In genomic region chr16:887846-888245, GRCh38 we compare ENCODE assay signal across 20 cellular contexts.
DNase-seq lines count a peak whose midpoint lies in the region; ATAC-seq and TF ChIP-seq lines count a peak whose summit lies in the region.
"Had no signal": no experiment of that assay in that cellular context is flagged by ENCODE, and none has a peak within 500 bp of the region (broad histone marks: within the 10 kb centered on the region; RNA-seq: fewer than 3 reads in every experiment).

No MANE protein-coding gene starts in this region.

- H3K4me3 Mint-ChIP-seq in CD14-positive monocyte = no peak overlapping the region
- H3K4me3 Mint-ChIP-seq: B cell had no signal

- H3K36me3 ChIP-seq in BE2C = no peaks in the 10 kb centered on the region
- H3K36me3 ChIP-seq: SJSA1 had no signal

- no peaks in the 10 kb centered on the region for H3K27me3 ChIP-seq in BE2C
- H3K27me3 ChIP-seq: SJSA1 had no signal

- no peaks in the 10 kb centered on the region for H3K9me3 ChIP-seq in BE2C

- H3K27ac Mint-ChIP-seq in CD14-positive monocyte = no peak overlapping the region
- H3K27ac Mint-ChIP-seq: B cell, H9 had no signal

- intact Hi-C loops in CD14-positive monocyte (cut with micrococcal nuclease) = no loop called here
- intact Hi-C loops in left ventricle myocardium superior (cut with micrococcal nuclease) = no loop called here
- intact Hi-C loops in posterior vena cava (cut with DNase I) = no loop called here

- peaks cover 0 to 5% (median 0%) of the 10 kb centered on the region in 3 donors for H3K27me3 Mint-ChIP-seq in CD14-positive monocyte (ENCODE audit: low read depth in 3 of 3)
- H3K27me3 Mint-ChIP-seq: B cell had no signal

- peaks cover 0 to 3% (median 1%) of the 10 kb centered on the region in 7 donors for H3K9me3 Mint-ChIP-seq in CD14-positive monocyte
- H3K9me3 Mint-ChIP-seq: H9 had no signal

- H3K36me3 Mint-ChIP-seq in CD14-positive monocyte = peaks cover 0 to 7% of the 10 kb centered on the region in 2 donors

- H3K4me1 Mint-ChIP-seq in CD14-positive monocyte = no peaks in the 10 kb centered on the region
- H3K4me1 Mint-ChIP-seq: B cell had no signal

- ATAC-seq in left ventricle myocardium superior = no peak
- no peak for ATAC-seq in HG02642 (IDR thresholded peaks at IDR 0.05; ENCODE audit: poor library complexity, unreplicated experiment)
- ATAC-seq in GM21717 (IDR thresholded peaks at IDR 0.05; ENCODE audit: unreplicated experiment) = no peak
- ATAC-seq: PC-3 had no signal

- peaks cover 7% of the 10 kb centered on the region; the same call in 1 of the 2 replicates for H3K4me1 ChIP-seq in BE2C
- H3K4me1 ChIP-seq: SJSA1 had no signal

- peak; percentile 8 for DNase-seq in BE2C
- DNase-seq in CD14-positive monocyte (ENCODE audit: low spot score) = peak; percentile 40
- peak; percentile 23 for DNase-seq in left ventricle myocardium superior
- peak; percentile 74 for DNase-seq in posterior vena cava (ENCODE audit: low spot score)
- no peak for DNase-seq in NCI-H1092 (lab: John Stamatoyannopoulos, UW)
- DNase-seq: Calu3; DMS79 treated with DMSO at 0.1 percent for 48 hours; GF-D8; H9; KBM-7; NCI-H2029; NCI-H446; NCI-H524 treated with DMSO at 0.1 percent for 48 hours; NCI-H82; NK-92 treated with Interleukin-12 subunit alpha and Interleukin-12 subunit beta, amount 100 ng/mL, for 24 hours; PC-3 had no signal

- no peak overlapping the region for H3K4me3 ChIP-seq in BE2C (ENCODE audit: low read depth, low read length)
- H3K4me3 ChIP-seq: SJSA1 had no signal

- TF ChIP-seq CTCF in BE2C (IDR thresholded peaks at IDR 0.05; ENCODE audit: low read depth, low read length) (no peak), CD14-positive monocyte (IDR thresholded peaks at IDR 0.05) (no peak)
